ENCODE assay signal across 8 cellular contexts in the genomic region with DNA sequence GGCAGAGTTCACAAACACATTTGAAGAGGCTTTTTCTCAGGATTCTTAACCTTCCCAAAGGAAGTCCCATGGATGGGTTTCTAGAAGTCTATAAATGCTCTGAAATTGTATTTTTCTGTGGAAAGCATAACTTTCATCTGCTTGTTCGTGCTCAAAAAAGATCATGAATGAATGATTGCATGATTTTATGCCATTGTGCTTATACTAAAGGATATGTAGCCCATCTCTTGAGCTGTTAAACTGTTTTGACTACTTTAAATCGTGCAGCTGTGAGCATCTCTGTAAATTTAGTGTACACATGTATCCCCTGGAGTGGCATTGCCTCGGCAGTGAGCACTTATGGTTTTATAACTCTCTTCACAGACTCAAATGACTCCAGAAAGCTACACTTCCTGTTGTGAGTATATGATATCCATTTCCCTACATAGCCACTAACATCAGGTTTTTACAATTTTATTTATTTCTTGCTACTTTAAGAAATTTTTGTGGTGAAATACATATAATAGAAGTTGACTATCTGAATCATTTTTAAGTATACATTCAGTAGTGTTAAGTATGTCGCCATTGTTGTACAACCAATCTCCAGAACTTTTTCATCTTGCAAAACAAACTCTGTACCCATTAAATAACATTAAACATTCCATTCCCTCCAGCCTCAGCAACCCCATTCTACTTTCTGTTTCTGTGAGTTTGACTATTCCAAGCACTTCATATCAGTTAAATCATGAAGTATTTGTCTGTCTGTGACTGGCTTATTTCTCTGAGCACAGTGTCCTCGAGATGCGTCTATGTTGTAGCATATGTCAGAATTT. TPM values are rescaled to one million over a fixed set of nuclear protein-coding genes. Genes with fewer than 3 reads are reported as not detected.
DNase-seq lines count a peak whose midpoint lies in the region; ATAC-seq and TF ChIP-seq lines count a peak whose summit lies in the region.

No MANE protein-coding gene starts in this region.

- DNase-seq in activated T-cell treated with anti-CD3 and anti-CD28 coated beads, Interleukin-2, amount 50 U/mL, for 4 hours, result no peak
- DNase-seq in activated T-cell treated with anti-CD3 and anti-CD28 coated beads, Interleukin-2, amount 50 U/mL, for 1 hour, result no peak
- no peak for DNase-seq in activated naive CD4-positive, alpha-beta T cell treated with anti-CD3 and anti-CD28 coated beads, Interleukin-2, amount 50 U/mL, for 72 hours (ENCODE audit: low spot score in 2 of 2)
- DNase-seq in left colon, result peak; percentile 21 to 25
- DNase-seq in tibial nerve (ENCODE audit: low spot score in 2 of 2), result peak in 1 of 2 donors; percentile 6
- no peak for DNase-seq in WERI-Rb-1
- no peak for DNase-seq in NCI-H146 treated with DMSO at 0.1 percent for 48 hours (lab: John Stamatoyannopoulos, UW; ENCODE audit: unreplicated experiment)

- H3K27ac Mint-ChIP-seq in activated naive CD4-positive, alpha-beta T cell treated with anti-CD3 and anti-CD28 coated beads, Interleukin-2, amount 50 U/mL, for 72 hours, result peak overlapping the region; percentile 85 to 99

- TF ChIP-seq POLR2A in tibial nerve (IDR thresholded peaks at IDR 0.05), result no peak

- H3K27ac ChIP-seq in tibial nerve (peak overlapping the region; percentile 52 to 100 (median 98)), WERI-Rb-1 (no peak overlapping the region)

- peaks cover 0 to 88% (median 69%) of the 10 kb centered on the region in 4 donors for H3K4me1 ChIP-seq in tibial nerve

- H3K27me3 ChIP-seq in tibial nerve (no peaks in the 10 kb centered on the region), WERI-Rb-1 (ENCODE audit: insufficient read depth, low read depth, severe bottlenecking) (no peaks in the 10 kb centered on the region)

- TF ChIP-seq EP300 in tibial nerve (IDR thresholded peaks at IDR 0.05), result no peak

- H3K9me3 ChIP-seq in tibial nerve (no peaks in the 10 kb centered on the region), WERI-Rb-1 (ENCODE audit: severe bottlenecking) (no peaks in the 10 kb centered on the region)

- peaks cover 39% of the 10 kb centered on the region for H3K36me3 Mint-ChIP-seq in activated T-cell treated with anti-CD3 and anti-CD28 coated beads, Interleukin-2, amount 50 U/mL, for 4 hours (ENCODE audit: insufficient read depth)
- H3K36me3 Mint-ChIP-seq in activated naive CD4-positive, alpha-beta T cell treated with anti-CD3 and anti-CD28 coated beads, Interleukin-2, amount 50 U/mL, for 72 hours, result peaks cover 30 to 51% of the 10 kb centered on the region in 2 donors

- peaks cover 88% of the 10 kb centered on the region for H3K4me1 Mint-ChIP-seq in activated T-cell treated with anti-CD3 and anti-CD28 coated beads, Interleukin-2, amount 50 U/mL, for 4 hours (ENCODE audit: low read depth)

- H3K4me3 ChIP-seq in tibial nerve (peak overlapping the region; percentile 4 to 89 (median 80)), WERI-Rb-1 (ENCODE audit: low read depth, low read length) (no peak overlapping the region)

- H3K9me3 Mint-ChIP-seq in activated T-cell treated with anti-CD3 and anti-CD28 coated beads, Interleukin-2, amount 50 U/mL, for 4 hours, result no peaks in the 10 kb centered on the region
- no peaks in the 10 kb centered on the region for H3K9me3 Mint-ChIP-seq in activated naive CD4-positive, alpha-beta T cell treated with anti-CD3 and anti-CD28 coated beads, Interleukin-2, amount 50 U/mL, for 72 hours

- peaks cover 0 to 63% (median 8%) of the 10 kb centered on the region in 3 donors for H3K36me3 ChIP-seq in tibial nerve
- no peaks in the 10 kb centered on the region for H3K36me3 ChIP-seq in WERI-Rb-1

- 34 to 36% methylated on average over 6 of the region's 6 CpGs for WGBS in tibial nerve, 2 donors

- no peak for ATAC-seq in activated T-cell treated with anti-CD3 and anti-CD28 coated beads, Interleukin-2, amount 50 U/mL, for 4 hours
- no peak for ATAC-seq in activated naive CD4-positive, alpha-beta T cell treated with anti-CD3 and anti-CD28 coated beads, Interleukin-2, amount 50 U/mL, for 72 hours
- ATAC-seq in left colon (peak; percentile 12), HG02623 (IDR thresholded peaks at IDR 0.05; ENCODE audit: unreplicated experiment) (no peak)

- intact Hi-C loops in left colon (cut with DNase I, micrococcal nuclease), result no loop called here

- H3K4me3 Mint-ChIP-seq in activated T-cell treated with anti-CD3 and anti-CD28 coated beads, Interleukin-2, amount 50 U/mL, for 4 hours, result peak overlapping the region; percentile 100

- TF ChIP-seq CTCF in tibial nerve (IDR thresholded peaks at IDR 0.05) (no peak), WERI-Rb-1 (IDR thresholded peaks at IDR 0.05; ENCODE audit: low read depth, low read length) (no peak)

- H3K27me3 Mint-ChIP-seq in activated T-cell treated with anti-CD3 and anti-CD28 coated beads, Interleukin-2, amount 50 U/mL, for 4 hours (ENCODE audit: low read depth), result no peaks in the 10 kb centered on the region

RNA-seq across cellular contexts. Expression of a gene that starts 8.0 kb away (rescaled TPM):
- total RNA-seq in activated T-cell treated with anti-CD3 and anti-CD28 coated beads, Interleukin-2, amount 50 U/mL, for 4 hours, result 100 to 1,000 TPM in 2 of 3 donors, 10 to 100 TPM in 1; 95.5 to 136 (median 123) TPM
- 1,000 to 10,000 TPM in 1 of 2 donors, 100 to 1,000 TPM in 1; 836 to 2,329 TPM for total RNA-seq in activated naive CD4-positive, alpha-beta T cell treated with anti-CD3 and anti-CD28 coated beads, Interleukin-2, amount 50 U/mL, for 72 hours
- total RNA-seq in left colon (1,000 to 10,000 TPM in 1 of 2 donors, 100 to 1,000 TPM in 1; 818 to 1,135 TPM), tibial nerve (100 to 1,000 TPM; 427 to 571 (median 461) TPM)

RNA-seq across cellular contexts. Expression of a gene that starts 44.2 kb away (rescaled TPM):
- total RNA-seq in activated T-cell treated with anti-CD3 and anti-CD28 coated beads, Interleukin-2, amount 50 U/mL, for 4 hours, result 10 to 100 TPM; 43.0 to 49.2 (median 44.9) TPM
- 10 to 100 TPM; 39.7 to 53.4 TPM for total RNA-seq in activated naive CD4-positive, alpha-beta T cell treated with anti-CD3 and anti-CD28 coated beads, Interleukin-2, amount 50 U/mL, for 72 hours
- total RNA-seq in left colon, result 10 to 100 TPM; 38.1 to 42.2 TPM
- total RNA-seq in tibial nerve, result 100 to 1,000 TPM in 3 of 4 donors, 10 to 100 TPM in 1; 96.5 to 226 (median 128) TPM

RNA-seq across cellular contexts. Expression of a gene that starts 48.2 kb away (rescaled TPM):
- total RNA-seq in activated T-cell treated with anti-CD3 and anti-CD28 coated beads, Interleukin-2, amount 50 U/mL, for 4 hours, result 10 to 100 TPM in 1 of 3 donors, 1 to 10 TPM in 2; 7.0 to 11.1 (median 9.5) TPM
- 10 to 100 TPM in 1 of 2 donors, 1 to 10 TPM in 1; 9.7 to 18.5 TPM for total RNA-seq in activated naive CD4-positive, alpha-beta T cell treated with anti-CD3 and anti-CD28 coated beads, Interleukin-2, amount 50 U/mL, for 72 hours
- total RNA-seq in left colon (1 to 10 TPM; 5.8 to 8.4 TPM), tibial nerve (10 to 100 TPM in 2 of 4 donors, 1 to 10 TPM in 2; 1.8 to 22.5 (median 8.5) TPM)

Comparison
In these comparisons a context has a peak if more than half of its experiments do, and no peak if none do; other contexts are left out.
1. DNase-seq: peak in left colon (2 of 2); none in activated T-cell treated with anti-CD3 and anti-CD28 coated beads, Interleukin-2, amount 50 U/mL, for 4 hours (single experiment), activated T-cell treated with anti-CD3 and anti-CD28 coated beads, Interleukin-2, amount 50 U/mL, for 1 hour (single experiment), activated naive CD4-positive, alpha-beta T cell treated with anti-CD3 and anti-CD28 coated beads, Interleukin-2, amount 50 U/mL, for 72 hours (0 of 2), WERI-Rb-1 (single experiment) and NCI-H146 treated with DMSO at 0.1 percent for 48 hours (single experiment).